ENCODE assay signal across 13 cellular contexts in genomic region chr21:32306021-32306780, GRCh38. TPM values are rescaled to one million over a fixed set of nuclear protein-coding genes. Genes with fewer than 3 reads are reported as not detected.
A peak's percentile ranks its signal among the peaks of the same experiment; 100 is the strongest.
DNase-seq lines count a peak whose midpoint lies in the region; ATAC-seq and TF ChIP-seq lines count a peak whose summit lies in the region.
"Had no signal": no experiment of that assay in that cellular context is flagged by ENCODE, and none has a peak within 500 bp of the region (broad histone marks: within the 10 kb centered on the region; RNA-seq: fewer than 3 reads in every experiment).

No MANE protein-coding gene starts in this region.

- peaks cover 17% of the 10 kb centered on the region for H3K36me3 Mint-ChIP-seq in activated CD4-positive, alpha-beta T cell treated with anti-CD3 and anti-CD28 coated beads, Interleukin-2, amount 10 ng/mL, durations not matched to agents 24 days and 14 days (ENCODE audit: low read depth)

- H3K36me3 ChIP-seq in HUES48 (ENCODE audit: control insufficient read depth, insufficient read depth, low read length) (peaks cover 14% of the 10 kb centered on the region; the same call in 1 of the 2 replicates), ectodermal cell (ENCODE audit: control insufficient read depth, insufficient read depth, low read length) (no peaks in the 10 kb centered on the region)

- H3K27me3 ChIP-seq in AG04450 (ENCODE audit: control insufficient read depth, insufficient read depth, low read length) (no peaks in the 10 kb centered on the region), HUES48 (ENCODE audit: control insufficient read depth, insufficient read depth, low read length) (no peaks in the 10 kb centered on the region), ectodermal cell (ENCODE audit: control insufficient read depth, insufficient read depth, low read length, poor library complexity, severe bottlenecking) (no peaks in the 10 kb centered on the region)

- H3K4me1 Mint-ChIP-seq in activated CD4-positive, alpha-beta T cell treated with anti-CD3 and anti-CD28 coated beads, Interleukin-2, amount 10 ng/mL, durations not matched to agents 24 days and 14 days, result peaks cover 5% of the 10 kb centered on the region
- H3K4me1 Mint-ChIP-seq: CD14-positive monocyte, memory B cell had no signal

- no peak for ATAC-seq in HG02938 (IDR thresholded peaks at IDR 0.05; ENCODE audit: unreplicated experiment)

- POLR2A ChIA-PET in AG04450 (lab: Yijun Ruan, JAX), result no interaction called here

- no peak for DNase-seq in AG04450 (ENCODE audit: low read depth, low spot score)
- peak; percentile 48 to 77 for DNase-seq in lung microvascular endothelial cell (ENCODE audit: low read depth in 2 of 2)
- no peak for DNase-seq in HCEC 1CT
- DNase-seq in NCI-H2196 treated with DMSO at 0.1 percent for 48 hours (lab: John Stamatoyannopoulos, UW; ENCODE audit: unreplicated experiment), result no peak
- no peak for DNase-seq in activated CD4-positive, alpha-beta T cell treated with anti-CD3 and anti-CD28 coated beads, Interleukin-2, amount 10 ng/mL, durations not matched to agents 24 days and 14 days
- DNase-seq: activated CD4-positive, alpha-beta T cell treated with anti-CD3 and anti-CD28 coated beads, Interleukin-2, amount 50 U/mL, for 1 hour had no signal

- no peaks in the 10 kb centered on the region for H3K27me3 Mint-ChIP-seq in activated CD4-positive, alpha-beta T cell treated with anti-CD3 and anti-CD28 coated beads, Interleukin-2, amount 10 ng/mL, durations not matched to agents 24 days and 14 days
- H3K27me3 Mint-ChIP-seq: memory B cell had no signal

- H3K27ac Mint-ChIP-seq in activated CD4-positive, alpha-beta T cell treated with anti-CD3 and anti-CD28 coated beads, Interleukin-2, amount 10 ng/mL, durations not matched to agents 24 days and 14 days, result no peak overlapping the region
- H3K27ac Mint-ChIP-seq: CD14-positive monocyte, memory B cell had no signal

- H3K4me3 ChIP-seq in AG04450 (ENCODE audit: low read depth, low read length) (no peak overlapping the region), HUES48 (ENCODE audit: low read depth, low read length) (no peak overlapping the region; the same call in 1 of the 2 replicates), ectodermal cell (ENCODE audit: insufficient read depth, low read depth, low read length) (no peak overlapping the region)

- CTCF ChIA-PET in AG04450 (lab: Charles Lee), result no interaction called here

- WGBS in ectodermal cell, 2 experiments, result 62 to 68% methylated on average over 22 of the region's 22 CpGs

- H3K27ac ChIP-seq in AG04450 (ENCODE audit: low read depth, low read length) (no peak overlapping the region), HUES48 (ENCODE audit: low read depth, low read length) (peak overlapping the region; percentile 46), ectodermal cell (ENCODE audit: insufficient read depth, low read depth, low read length, poor library complexity, severe bottlenecking) (peak overlapping the region; percentile 36)

- peak; percentile 18 for TF ChIP-seq CTCF in AG04450 (IDR thresholded peaks at IDR 0.05; ENCODE audit: low read depth, low read length)

- no peak overlapping the region for H3K4me3 Mint-ChIP-seq in activated CD4-positive, alpha-beta T cell treated with anti-CD3 and anti-CD28 coated beads, Interleukin-2, amount 10 ng/mL, durations not matched to agents 24 days and 14 days
- H3K4me3 Mint-ChIP-seq: CD14-positive monocyte, memory B cell had no signal

- intact Hi-C loops in activated CD4-positive, alpha-beta T cell treated with anti-CD3 and anti-CD28 coated beads, Interleukin-2, amount 10 ng/mL, durations not matched to agents 24 days and 14 days (cut with micrococcal nuclease), result no loop called here

- H3K9me3 ChIP-seq in AG04450 (ENCODE audit: control insufficient read depth, insufficient read depth, low read length) (no peaks in the 10 kb centered on the region), HUES48 (ENCODE audit: control insufficient read depth, insufficient read depth, low read length) (no peaks in the 10 kb centered on the region), ectodermal cell (ENCODE audit: control insufficient read depth, low read length) (no peaks in the 10 kb centered on the region)

- H3K9ac ChIP-seq in HUES48 (ENCODE audit: low read depth, low read length), result no peak overlapping the region

- H3K4me1 ChIP-seq in HUES48 (ENCODE audit: control insufficient read depth, insufficient read depth, low read length) (peaks cover 9% of the 10 kb centered on the region), ectodermal cell (ENCODE audit: control insufficient read depth, insufficient read depth, low read length) (no peaks in the 10 kb centered on the region)

- H3K9me3 Mint-ChIP-seq in activated CD4-positive, alpha-beta T cell treated with anti-CD3 and anti-CD28 coated beads, Interleukin-2, amount 10 ng/mL, durations not matched to agents 24 days and 14 days, result no peaks in the 10 kb centered on the region
- H3K9me3 Mint-ChIP-seq: CD14-positive monocyte, memory B cell had no signal

RNA-seq across cellular contexts. Expression of gene MRAP, which starts 7.5 kb away (rescaled TPM):
- polyA plus RNA-seq in AG04450 (2011; rRNA removed), result not detected in 2 replicates
- not detected in 2 replicates for polyA minus RNA-seq in AG04450 (2011; rRNA and poly(A)+ RNA removed)
- polyA plus RNA-seq in ectodermal cell (2013, experiment 1 of 4), result not detected
- polyA plus RNA-seq in ectodermal cell (2013, experiment 2 of 4), result not detected
- polyA plus RNA-seq in ectodermal cell (2013, experiment 3 of 4), result not detected
- polyA plus RNA-seq in ectodermal cell (2013, experiment 4 of 4), result not detected
- total RNA-seq in lung microvascular endothelial cell, result not detected in 2 replicates
- not detected in 2 replicates for total RNA-seq in activated CD4-positive, alpha-beta T cell treated with anti-CD3 and anti-CD28 coated beads, Interleukin-2, amount 10 ng/mL, durations not matched to agents 24 days and 14 days
- total RNA-seq: M059J, RPMI7951 had no signal
- polyA plus RNA-seq: CD14-positive monocyte had no signal

RNA-seq across cellular contexts. Expression of gene MIS18A, which starts 27.4 kb away (rescaled TPM):
- 4.7 and 6.3 TPM in 2 replicates for polyA plus RNA-seq in AG04450 (2011; rRNA removed)
- polyA minus RNA-seq in AG04450 (2011; rRNA and poly(A)+ RNA removed), result 0.70 and 0.83 TPM in 2 replicates
- polyA plus RNA-seq in ectodermal cell (2013, experiment 1 of 4), result 56.0 TPM
- 55.8 TPM for polyA plus RNA-seq in ectodermal cell (2013, experiment 2 of 4)
- polyA plus RNA-seq in ectodermal cell (2013, experiment 3 of 4), result 45.2 TPM
- polyA plus RNA-seq in ectodermal cell (2013, experiment 4 of 4), result 48.9 TPM
- 3.0 and 7.0 TPM in 2 replicates for total RNA-seq in lung microvascular endothelial cell
- 27.8 and 31.3 TPM in 2 replicates for total RNA-seq in activated CD4-positive, alpha-beta T cell treated with anti-CD3 and anti-CD28 coated beads, Interleukin-2, amount 10 ng/mL, durations not matched to agents 24 days and 14 days

Comparison
In these comparisons a context has a peak if more than half of its experiments do, and no peak if none do; other contexts are left out.
1. DNase-seq: peak in lung microvascular endothelial cell (2 of 2); none in AG04450 (single experiment), HCEC 1CT (single experiment), NCI-H2196 treated with DMSO at 0.1 percent for 48 hours (single experiment) and activated CD4-positive, alpha-beta T cell treated with anti-CD3 and anti-CD28 coated beads, Interleukin-2, amount 10 ng/mL, durations not matched to agents 24 days and 14 days (single experiment).